In genomic region chr5:36631161-36631560, GRCh38 we compare ENCODE assay signal across 20 cellular contexts. TPM values are rescaled to one million over a fixed set of nuclear protein-coding genes. Genes with fewer than 3 reads are reported as not detected.
"Had no signal": no experiment of that assay in that cellular context is flagged by ENCODE, and none has a peak within 500 bp of the region (broad histone marks: within the 10 kb centered on the region; RNA-seq: fewer than 3 reads in every experiment).

No MANE protein-coding gene starts in this region.

- FAIRE-seq: urothelium cell line had no signal

- H3K4me3 ChIP-seq: hepatocyte, skin epidermis, stomach, transverse colon had no signal

- ATAC-seq: left ventricle myocardium superior, right cardiac atrium had no signal

- H3K27me3 ChIP-seq: hepatocyte, stomach, transverse colon had no signal

- H3K9me3 ChIP-seq: stomach, transverse colon had no signal

- H3K4me2 ChIP-seq: hepatocyte had no signal

- DNase-seq: activated CD4-positive, alpha-beta T cell treated with anti-CD3 and anti-CD28 coated beads for 1 hour; activated CD8-positive, alpha-beta memory T cell treated with anti-CD3 and anti-CD28 coated beads for 24 hours; activated CD8-positive, alpha-beta memory T cell treated with anti-CD3 and anti-CD28 coated beads, Interleukin-2, amount 50 U/mL, for 4 hours; activated T-cell treated with anti-CD3 and anti-CD28 coated beads, Interleukin-2, amount 50 U/mL, for 24 hours; aorta; effector CD8-positive, alpha-beta T cell; glutamatergic neuron; immature natural killer cell; kidney glomerular epithelial cell; left ventricle myocardium superior; right cardiac atrium; stimulated activated CD4-positive, alpha-beta T cell treated with anti-CD3 and anti-CD28 coated beads, Interleukin-1b, Interleukin-23, amount 100 ng/mL, for 48 hours; stomach; T-helper 9 cell; transverse colon had no signal

- H2AFZ ChIP-seq: hepatocyte, parathyroid adenoma had no signal

- H3K4me1 ChIP-seq: parathyroid adenoma, stomach, transverse colon had no signal

- H3K27ac ChIP-seq: hepatocyte, parathyroid adenoma, stomach, transverse colon had no signal

- H3K36me3 ChIP-seq: stomach, transverse colon had no signal

- H3K79me2 ChIP-seq: hepatocyte, parathyroid adenoma had no signal

- H3K9ac ChIP-seq: parathyroid adenoma had no signal

RNA-seq across cellular contexts. Expression of gene SLC1A3, which starts 24.8 kb away (rescaled TPM):
- total RNA-seq: pulmonary artery endothelial cell had no signal
